Comparison of ENCODE assay signal across 8 cellular contexts in genomic region chr3:11770105-11770476, GRCh38.
DNase-seq lines count a peak whose midpoint lies in the region; ATAC-seq and TF ChIP-seq lines count a peak whose summit lies in the region.

No MANE protein-coding gene starts in this region.

- DNase-seq in central memory CD8-positive, alpha-beta T cell (ENCODE audit: low spot score in 2 of 2), result no peak
- DNase-seq in neural crest cell (ENCODE audit: low read depth, low spot score), result no peak
- no peak for DNase-seq in DMS153 (lab: John Stamatoyannopoulos, UW)
- DNase-seq in NCI-H1105 treated with DMSO at 0.1 percent for 48 hours (lab: John Stamatoyannopoulos, UW), result no peak
- no peak for DNase-seq in T-helper 9 cell

- TF ChIP-seq CTCF in neural crest cell (conservative IDR thresholded peaks at IDR 0.05), result no peak

- H3K9me3 Mint-ChIP-seq in central memory CD8-positive, alpha-beta T cell, result no peaks in the 10 kb centered on the region
- no peaks in the 10 kb centered on the region for H3K9me3 Mint-ChIP-seq in neural crest cell

- H3K36me3 Mint-ChIP-seq in central memory CD8-positive, alpha-beta T cell (ENCODE audit: insufficient read depth), result no peaks in the 10 kb centered on the region
- no peaks in the 10 kb centered on the region for H3K36me3 Mint-ChIP-seq in neural crest cell (ENCODE audit: low read depth)

- H3K4me3 Mint-ChIP-seq in central memory CD8-positive, alpha-beta T cell, result peak overlapping the region; percentile 36
- H3K4me3 Mint-ChIP-seq in neural crest cell, result peak overlapping the region; percentile 2

- H3K27ac Mint-ChIP-seq in central memory CD8-positive, alpha-beta T cell (ENCODE audit: low read depth), result peak overlapping the region; percentile 80
- H3K27ac Mint-ChIP-seq in neural crest cell (ENCODE audit: unreplicated experiment), result no peak overlapping the region

- peaks cover 19% of the 10 kb centered on the region for H3K4me1 Mint-ChIP-seq in central memory CD8-positive, alpha-beta T cell
- peaks cover 16% of the 10 kb centered on the region for H3K4me1 Mint-ChIP-seq in neural crest cell

- ATAC-seq in GM18498 (IDR thresholded peaks at IDR 0.05; ENCODE audit: unreplicated experiment) (peak; percentile 13), HG03442 (IDR thresholded peaks at IDR 0.05; ENCODE audit: unreplicated experiment) (peak; percentile 20), HG03378 (IDR thresholded peaks at IDR 0.05; ENCODE audit: unreplicated experiment) (no peak)
- no peak for ATAC-seq in central memory CD8-positive, alpha-beta T cell (replicated peaks; ENCODE audit: extremely low read depth, poor library complexity, severe bottlenecking)

- no peaks in the 10 kb centered on the region for H3K27me3 Mint-ChIP-seq in central memory CD8-positive, alpha-beta T cell
- H3K27me3 Mint-ChIP-seq in neural crest cell (ENCODE audit: low read depth), result no peaks in the 10 kb centered on the region

Comparison
In these comparisons a context has a peak if more than half of its experiments do, and no peak if none do; other contexts are left out.
1. ATAC-seq: peak in GM18498 (single experiment) and HG03442 (single experiment); none in central memory CD8-positive, alpha-beta T cell (single experiment) and HG03378 (single experiment).